23 cellular contexts compared by ENCODE assay signal in the genomic region with DNA sequence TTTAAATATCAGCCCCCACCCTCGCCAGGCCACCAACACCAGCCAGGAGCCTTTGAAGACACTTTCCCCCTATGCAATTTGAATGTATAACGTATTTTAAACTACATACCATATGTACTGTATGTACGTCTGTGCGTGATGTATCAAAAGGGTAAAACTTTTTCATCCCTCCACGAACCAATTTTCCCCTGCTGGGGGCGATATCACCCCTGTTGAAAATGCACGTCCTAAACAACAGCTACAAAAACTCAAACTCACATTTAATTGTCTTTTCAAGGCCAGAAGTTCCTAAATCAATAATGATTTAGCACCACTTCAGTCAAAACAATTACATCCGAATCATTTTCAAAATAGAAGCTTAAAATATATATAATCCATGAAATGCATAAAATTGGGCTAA. TPM values are rescaled to one million over a fixed set of nuclear protein-coding genes. Genes with fewer than 3 reads are reported as not detected.
DNase-seq lines count a peak whose midpoint lies in the region; ATAC-seq, FAIRE-seq and TF ChIP-seq lines count a peak whose summit lies in the region.
"Had no signal": no experiment of that assay in that cellular context is flagged by ENCODE, and none has a peak within 500 bp of the region (broad histone marks: within the 10 kb centered on the region; RNA-seq: fewer than 3 reads in every experiment).

No MANE protein-coding gene starts in this region.

- no peak overlapping the region for H3K27ac ChIP-seq in A673 (ENCODE audit: low read depth, low read length, poor library complexity, severe bottlenecking)
- no peak overlapping the region for H3K27ac ChIP-seq in Panc1 (ENCODE audit: low read length)
- H3K27ac ChIP-seq: ascending aorta had no signal

- CTCF ChIA-PET in A673 (lab: Charles Lee) (no interaction called here), Panc1 (lab: Charles Lee) (no interaction called here)

- H3K4me1 ChIP-seq in A673 (ENCODE audit: insufficient read depth, low read length, poor library complexity, severe bottlenecking) (no peaks in the 10 kb centered on the region), Panc1 (ENCODE audit: control insufficient read depth, insufficient read depth, low read length) (no peaks in the 10 kb centered on the region)
- H3K4me1 ChIP-seq: ascending aorta, Caco-2, heart left ventricle had no signal

- H3K9me3 ChIP-seq in A673 (ENCODE audit: low read depth, low read length, poor library complexity, severe bottlenecking) (no peaks in the 10 kb centered on the region), Panc1 (ENCODE audit: control insufficient read depth, insufficient read depth, low read depth, low read length) (no peaks in the 10 kb centered on the region)
- H3K9me3 ChIP-seq: ascending aorta, Caco-2, heart left ventricle had no signal

- TF ChIP-seq CTCF in A673 (conservative IDR thresholded peaks at IDR 0.05; ENCODE audit: low read depth, low read length), result peak; percentile 46
- peak; percentile 18; the same call in 1 of the 2 replicates for TF ChIP-seq CTCF in Panc1 (IDR thresholded peaks at IDR 0.05)
- peak; percentile 20 for TF ChIP-seq CTCF in fibroblast of mammary gland (conservative IDR thresholded peaks at IDR 0.05; ENCODE audit: control insufficient read depth, insufficient read depth, low read depth, low read length)

- H3K27me3 ChIP-seq in A673 (replicated peaks; ENCODE audit: insufficient read depth, low read depth, low read length, poor library complexity) (no peaks in the 10 kb centered on the region), Panc1 (ENCODE audit: control insufficient read depth, insufficient read depth, low read length) (no peaks in the 10 kb centered on the region)
- H3K27me3 ChIP-seq: ascending aorta had no signal

- ATAC-seq in Panc1 (no peak), HG03442 (IDR thresholded peaks at IDR 0.05; ENCODE audit: unreplicated experiment) (no peak)
- ATAC-seq: activated CD8-positive, alpha-beta memory T cell treated with anti-CD3 and anti-CD28 coated beads, Interleukin-2, amount 10 ng/mL, durations not matched to agents 7 days and 5 days; heart left ventricle; right cardiac atrium; Right ventricle myocardium inferior had no signal

- intact Hi-C loops in A673 (cut with micrococcal nuclease; ENCODE audit: unreplicated experiment) (no loop called here), Panc1 (cut with micrococcal nuclease; ENCODE audit: unreplicated experiment) (no loop called here)

- BruUV-seq in A673 (replicated peaks; lab: Mats Ljungman, UMichigan), result no TSS peak
- BruUV-seq in Panc1 (replicated peaks; lab: Mats Ljungman, UMichigan), result no TSS peak

- POLR2A ChIA-PET in A673 (lab: Charles Lee; ENCODE audit: low non-redundant PET), result no interaction called here
- POLR2A ChIA-PET in Panc1 (lab: Charles Lee), result no interaction called here

- H3K4me3 ChIP-seq in A673 (ENCODE audit: low read depth, low read length, poor library complexity, severe bottlenecking) (no peak overlapping the region), Panc1 (ENCODE audit: low read depth in 2 of 2, low read length in 2 of 2) (no peak overlapping the region), fibroblast of mammary gland (ENCODE audit: control insufficient read depth, low read depth, low read length) (no peak overlapping the region)
- H3K4me3 ChIP-seq: ascending aorta had no signal

- H3K36me3 ChIP-seq in A673 (ENCODE audit: insufficient read depth, low read length, poor library complexity, severe bottlenecking) (no peaks in the 10 kb centered on the region), Panc1 (ENCODE audit: control insufficient read depth, insufficient read depth, low read length) (no peaks in the 10 kb centered on the region)
- H3K36me3 ChIP-seq: ascending aorta had no signal

- DNase-seq in A673 (ENCODE audit: low spot score), result no peak
- DNase-seq in GM18507 (ENCODE audit: extremely low spot score, insufficient read length, low read depth), result no peak
- no peak for DNase-seq in Panc1 (ENCODE audit: low read depth, low spot score)
- no peak for DNase-seq in fibroblast of mammary gland (ENCODE audit: low read depth)
- no peak for DNase-seq in NCI-H128 (lab: John Stamatoyannopoulos, UW; ENCODE audit: unreplicated experiment)
- no peak for DNase-seq in NCI-H526 (lab: John Stamatoyannopoulos, UW)
- no peak for DNase-seq in NK-92 (lab: John Stamatoyannopoulos, UW; ENCODE audit: unreplicated experiment)
- DNase-seq: activated CD4-positive, CD25-positive, alpha-beta regulatory T cell treated with anti-CD3 and anti-CD28 coated beads, Interleukin-2, amount 50 U/mL, for 72 hours; activated CD8-positive, alpha-beta memory T cell treated with anti-CD3 and anti-CD28 coated beads, Interleukin-2, amount 10 ng/mL, durations not matched to agents 7 days and 5 days; activated gamma-delta T cell; GF-D8; heart left ventricle; midbrain; NCI-H1092 treated with DMSO at 0.1 percent for 48 hours; NK-92 treated with Interleukin-12 subunit alpha and Interleukin-12 subunit beta, amount 100 ng/mL, for 24 hours; right cardiac atrium; T-helper 2 cell had no signal

- in situ Hi-C loops in Panc1 (cut with HindIII; ENCODE audit: low pct_unique_long_range_greater_than_20kb, low sequenced_read_pairs), result no loop called here

- FAIRE-seq in GM18507 (lab: Jason Lieb, UNC), result peak; percentile 48
- FAIRE-seq: colon, islet of Langerhans had no signal

RNA-seq across cellular contexts. Expression of gene VEGFD, which starts 1.4 kb away (rescaled TPM):
- total RNA-seq in A673 (2021) (0.62 and 0.90 TPM in 2 replicates), Panc1 (2021; ENCODE audit: unreplicated experiment) (not detected)
- polyA plus RNA-seq in Panc1 (2012; ENCODE audit: insufficient read length), result not detected
- total RNA-seq: activated CD8-positive, alpha-beta memory T cell treated with anti-CD3 and anti-CD28 coated beads, Interleukin-2, amount 10 ng/mL, durations not matched to agents 7 days and 5 days had no signal

RNA-seq across cellular contexts. Expression of gene PIGA, which starts 47.5 kb away (rescaled TPM):
- 16.8 and 17.4 TPM in 2 replicates for total RNA-seq in A673 (2021)
- total RNA-seq in Panc1 (2021; ENCODE audit: unreplicated experiment), result 8.2 TPM
- polyA plus RNA-seq in Panc1 (2012; ENCODE audit: insufficient read length), result 2.2 TPM
